ENCODE assay signal across 9 cellular contexts in genomic region chr5:59034498-59035186, GRCh38.
DNase-seq lines count a peak whose midpoint lies in the region; ATAC-seq, FAIRE-seq and TF ChIP-seq lines count a peak whose summit lies in the region.
"Had no signal": no experiment of that assay in that cellular context is flagged by ENCODE, and none has a peak within 500 bp of the region (broad histone marks: within the 10 kb centered on the region; RNA-seq: fewer than 3 reads in every experiment).

No MANE protein-coding gene starts in this region.

- FAIRE-seq in keratinocyte (lab: Jason Lieb, UNC) (peak; percentile 60), urothelium cell line (lab: Jason Lieb, UNC) (no peak)

- H3K4me3 ChIP-seq in keratinocyte (ENCODE audit: control insufficient read depth in 2 of 3, extremely low read depth in 1 of 3, insufficient read depth in 2 of 3, low read depth in 1 of 3, low read length in 3 of 3): no peak overlapping the region

- peaks cover 33% of the 10 kb centered on the region for H3K4me1 ChIP-seq in keratinocyte (ENCODE audit: control insufficient read depth, extremely low read depth, insufficient read depth, low read length)

- H3K79me2 ChIP-seq in keratinocyte (ENCODE audit: control insufficient read depth, insufficient read depth, low read length): no peaks in the 10 kb centered on the region

- DNase-seq in NCI-H1436 (lab: John Stamatoyannopoulos, UW) (peak; percentile 24), NCI-H1436 treated with DMSO at 0.1 percent for 48 hours (lab: John Stamatoyannopoulos, UW) (no peak), NAMALWA (ENCODE audit: low spot score) (peak; percentile 15), keratinocyte (ENCODE audit: low read depth, low spot score) (no peak), urothelium cell line (ENCODE audit: low spot score) (peak; percentile 17)
- no peak for DNase-seq in activated naive CD8-positive, alpha-beta T cell treated with anti-CD3 and anti-CD28 coated beads, Interleukin-2, amount 50 U/mL, for 24 hours
- no peak for DNase-seq in stimulated activated CD4-positive, alpha-beta T cell treated with anti-CD3 and anti-CD28 coated beads, Interleukin-1b, Interleukin-23, amount 100 ng/mL, for 48 hours
- DNase-seq: stimulated activated naive B cell treated with anti-CD40 and anti-IgM and Interleukin-4, amounts not matched to agents 10 μg/mL and 1 μg/mL and 100 μg/mL, for 72 hours had no signal

- no peaks in the 10 kb centered on the region for H3K9me3 Mint-ChIP-seq in activated naive CD8-positive, alpha-beta T cell treated with anti-CD3 and anti-CD28 coated beads, Interleukin-2, amount 50 U/mL, for 24 hours

- H3K27ac ChIP-seq in keratinocyte (ENCODE audit: control insufficient read depth, insufficient read depth, low read length): peak overlapping the region; percentile 79

- H3K27ac Mint-ChIP-seq in activated naive CD8-positive, alpha-beta T cell treated with anti-CD3 and anti-CD28 coated beads, Interleukin-2, amount 50 U/mL, for 24 hours: peak overlapping the region; percentile 82
- H3K27ac Mint-ChIP-seq: stimulated activated naive B cell treated with anti-CD40 and anti-IgM and Interleukin-4, amounts not matched to agents 10 μg/mL and 1 μg/mL and 100 μg/mL, for 72 hours had no signal

- no peaks in the 10 kb centered on the region for H3K9me3 ChIP-seq in keratinocyte (ENCODE audit: control insufficient read depth, low read depth, low read length)

- peak in 2 of 3 experiments; percentile 50 to 52 for TF ChIP-seq CTCF in keratinocyte (optimal IDR thresholded peaks at IDR 0.05 in 1 of 3, IDR thresholded peaks at IDR 0.05 in 1 of 3, conservative IDR thresholded peaks at IDR 0.05 in 1 of 3; ENCODE audit: extremely low read depth in 1 of 3, insufficient read depth in 2 of 3, low read length in 3 of 3)

- peaks cover under 1% of the 10 kb centered on the region for H3K27me3 ChIP-seq in keratinocyte (ENCODE audit: control insufficient read depth, extremely low read depth, insufficient read depth, low read length)

- H3K36me3 Mint-ChIP-seq in activated naive CD8-positive, alpha-beta T cell treated with anti-CD3 and anti-CD28 coated beads, Interleukin-2, amount 50 U/mL, for 24 hours (ENCODE audit: low read depth): peaks cover 52% of the 10 kb centered on the region

- H3K36me3 ChIP-seq in keratinocyte (ENCODE audit: control insufficient read depth in 2 of 2, extremely low read depth in 1 of 2, insufficient read depth in 2 of 2, low read length in 2 of 2): no peaks in the 10 kb centered on the region

- dilution Hi-C loops in keratinocyte (cut with MboI; ENCODE audit: extremely low pct_ligation_motif_present, low sequenced_read_pairs): no loop called here

- H3K4me1 Mint-ChIP-seq in activated naive CD8-positive, alpha-beta T cell treated with anti-CD3 and anti-CD28 coated beads, Interleukin-2, amount 50 U/mL, for 24 hours: peaks cover 54% of the 10 kb centered on the region

- ATAC-seq in GM18907 (IDR thresholded peaks at IDR 0.05; ENCODE audit: unreplicated experiment): peak; percentile 46
- no peak for ATAC-seq in activated naive CD8-positive, alpha-beta T cell treated with anti-CD3 and anti-CD28 coated beads, Interleukin-2, amount 50 U/mL, for 24 hours

- H2AFZ ChIP-seq in keratinocyte (ENCODE audit: control insufficient read depth, low read length): no peak overlapping the region

- no peaks in the 10 kb centered on the region for H4K20me1 ChIP-seq in keratinocyte (ENCODE audit: control insufficient read depth, extremely low read depth, insufficient read depth, low read length)

- peak overlapping the region; percentile 86 for H3K4me3 Mint-ChIP-seq in activated naive CD8-positive, alpha-beta T cell treated with anti-CD3 and anti-CD28 coated beads, Interleukin-2, amount 50 U/mL, for 24 hours
- H3K4me3 Mint-ChIP-seq: stimulated activated naive B cell treated with anti-CD40 and anti-IgM and Interleukin-4, amounts not matched to agents 10 μg/mL and 1 μg/mL and 100 μg/mL, for 72 hours had no signal

- peak overlapping the region; percentile 23 for H3K4me2 ChIP-seq in keratinocyte (ENCODE audit: control insufficient read depth, extremely low read depth, insufficient read depth, low read depth, low read length)

- no peaks in the 10 kb centered on the region for H3K9me1 ChIP-seq in keratinocyte (ENCODE audit: control insufficient read depth, extremely low read depth, insufficient read depth, low read length)

- H3K27me3 Mint-ChIP-seq in activated naive CD8-positive, alpha-beta T cell treated with anti-CD3 and anti-CD28 coated beads, Interleukin-2, amount 50 U/mL, for 24 hours: no peaks in the 10 kb centered on the region

- no peak overlapping the region for H3K9ac ChIP-seq in keratinocyte (ENCODE audit: control insufficient read depth, extremely low read depth, insufficient read depth, low read length)

Comparison
In these comparisons a context has a peak if more than half of its experiments do, and no peak if none do; other contexts are left out.
1. DNase-seq: peak in NCI-H1436 (single experiment), NAMALWA (single experiment) and urothelium cell line (single experiment); none in NCI-H1436 treated with DMSO at 0.1 percent for 48 hours (single experiment), activated naive CD8-positive, alpha-beta T cell treated with anti-CD3 and anti-CD28 coated beads, Interleukin-2, amount 50 U/mL, for 24 hours (single experiment), keratinocyte (single experiment) and stimulated activated CD4-positive, alpha-beta T cell treated with anti-CD3 and anti-CD28 coated beads, Interleukin-1b, Interleukin-23, amount 100 ng/mL, for 48 hours (single experiment).